13 cellular contexts compared by ENCODE assay signal in genomic region chr12:67280572-67280971, GRCh38. TPM values are rescaled to one million over a fixed set of nuclear protein-coding genes. Genes with fewer than 3 reads are reported as not detected.
DNase-seq lines count a peak whose midpoint lies in the region; ATAC-seq and TF ChIP-seq lines count a peak whose summit lies in the region.
"Had no signal": no experiment of that assay in that cellular context is flagged by ENCODE, and none has a peak within 500 bp of the region (broad histone marks: within the 10 kb centered on the region; RNA-seq: fewer than 3 reads in every experiment).

No MANE protein-coding gene starts in this region.

- H3K4me1 ChIP-seq in cardiac muscle cell (ENCODE audit: low read depth) (peaks cover 17% of the 10 kb centered on the region), left ventricle myocardium inferior (peaks cover 49% of the 10 kb centered on the region), body of pancreas (peaks cover 41% of the 10 kb centered on the region)

- intact Hi-C loops in left ventricle myocardium inferior (cut with micrococcal nuclease): no loop called here
- intact Hi-C loops in body of pancreas (cut with DNase I): no loop called here

- H3K27me3 ChIP-seq in cardiac muscle cell: no peaks in the 10 kb centered on the region
- no peaks in the 10 kb centered on the region for H3K27me3 ChIP-seq in left ventricle myocardium inferior (ENCODE audit: low read depth)
- no peaks in the 10 kb centered on the region for H3K27me3 ChIP-seq in body of pancreas

- TF ChIP-seq POLR2A in body of pancreas (IDR thresholded peaks at IDR 0.05): no peak

- H3K4me3 ChIP-seq in cardiac muscle cell: no peak overlapping the region
- H3K4me3 ChIP-seq in left ventricle myocardium inferior: no peak overlapping the region
- H3K4me3 ChIP-seq in body of pancreas: no peak overlapping the region
- H3K4me3 ChIP-seq: PC-9 had no signal

- peak in 1 of 2 donors; percentile 7 for DNase-seq in cardiac muscle cell (ENCODE audit: low read depth in 1 of 2, low spot score in 1 of 2)
- no peak for DNase-seq in left ventricle myocardium inferior
- peak; percentile 27 for DNase-seq in NCI-H2081 treated with DMSO at 0.1 percent for 48 hours (lab: John Stamatoyannopoulos, UW)
- DNase-seq in body of pancreas: peak in 1 of 4 donors; percentile 36
- no peak for DNase-seq in caudate nucleus (lab: John Stamatoyannopoulos, UW)
- DNase-seq in activated CD8-positive, alpha-beta memory T cell treated with anti-CD3 and anti-CD28 coated beads, Interleukin-2, amount 50 U/mL, for 48 hours: no peak
- no peak for DNase-seq in GM03348 (ENCODE audit: low spot score)
- DNase-seq: C1 segment of cervical spinal cord, DMS153, Karpas-422, NCI-H774, PC-9 had no signal

- TF ChIP-seq CTCF in cardiac muscle cell (IDR thresholded peaks at IDR 0.05; ENCODE audit: low read depth, low read length) (no peak), left ventricle myocardium inferior (IDR thresholded peaks at IDR 0.05; ENCODE audit: borderline replicate concordance) (no peak), body of pancreas (IDR thresholded peaks at IDR 0.05) (no peak)

- H3K9me3 ChIP-seq in cardiac muscle cell (ENCODE audit: low read depth) (no peaks in the 10 kb centered on the region), left ventricle myocardium inferior (replicated peaks) (no peaks in the 10 kb centered on the region), body of pancreas (no peaks in the 10 kb centered on the region)

- peak overlapping the region; percentile 4 for H3K27ac ChIP-seq in cardiac muscle cell
- no peak overlapping the region for H3K27ac ChIP-seq in left ventricle myocardium inferior (replicated peaks)
- peak overlapping the region in 1 of 4 donors; percentile 7 for H3K27ac ChIP-seq in body of pancreas
- H3K27ac ChIP-seq in caudate nucleus (ENCODE audit: low read depth, low read length): no peak overlapping the region
- H3K27ac ChIP-seq: PC-9 had no signal

- whole genome bisulfite sequencing in body of pancreas, 2 donors: 8 to 18% methylated on average over 2 of the region's 2 CpGs

- ATAC-seq in body of pancreas: peak; percentile 48
- ATAC-seq: HepG2 had no signal

- H3K36me3 ChIP-seq in cardiac muscle cell (peaks cover 19% of the 10 kb centered on the region), left ventricle myocardium inferior (peaks cover 21% of the 10 kb centered on the region), body of pancreas (replicated peaks in 1 of 2; ENCODE audit: insufficient read depth in 1 of 2, low read depth in 2 of 2) (peaks cover 0 to under 1% of the 10 kb centered on the region in 2 donors)

RNA-seq across cellular contexts. Expression of gene CAND1, which starts 11.4 kb away (rescaled TPM):
- total RNA-seq in cardiac muscle cell (168 and 176 TPM in 2 replicates), left ventricle myocardium inferior (32.9 TPM), body of pancreas (10 to 100 TPM; 42.8 to 48.8 TPM)
- polyA plus RNA-seq in cardiac muscle cell: 125 and 183 TPM in 2 replicates
